15 cellular contexts compared by ENCODE assay signal in the genomic region with DNA sequence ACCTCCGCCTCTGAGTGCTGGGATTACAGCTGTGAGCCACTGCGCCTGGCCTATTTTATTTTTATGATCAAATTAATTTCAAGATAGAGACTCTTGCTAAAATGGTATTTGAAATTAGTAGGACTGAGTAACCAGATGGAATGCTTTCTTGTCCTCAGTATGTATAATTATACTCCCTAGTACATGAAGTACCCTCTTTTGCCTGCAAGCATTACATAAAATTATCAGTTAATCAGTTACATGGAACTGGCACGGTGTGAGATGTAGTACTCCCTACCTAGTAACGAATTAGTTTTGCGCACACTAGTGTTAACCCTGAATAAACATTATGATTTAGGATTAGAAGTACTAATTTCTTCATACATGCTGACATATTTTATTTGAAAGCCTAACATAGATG.
"Had no signal": no experiment of that assay in that cellular context is flagged by ENCODE, and none has a peak within 500 bp of the region (broad histone marks: within the 10 kb centered on the region; RNA-seq: fewer than 3 reads in every experiment).

No MANE protein-coding gene starts in this region.

- H3K27ac ChIP-seq: brain microvascular endothelial cell, coronary artery, testis, WERI-Rb-1 had no signal

- H3K4me1 ChIP-seq: testis had no signal

- DNase-seq: activated CD4-positive, alpha-beta T cell treated with anti-CD3 and anti-CD28 coated beads for 1 hour; activated CD4-positive, alpha-beta T cell treated with anti-CD3 and anti-CD28 coated beads, Interleukin-2, amount 50 U/mL, for 4 hours; activated naive CD8-positive, alpha-beta T cell treated with anti-CD3 and anti-CD28 coated beads, Interleukin-2, amount 10 ng/mL, durations not matched to agents 7 days and 5 days; brain microvascular endothelial cell; head of caudate nucleus; left cardiac atrium; naive thymus-derived CD4-positive, alpha-beta T cell; stimulated activated CD4-positive, alpha-beta T cell treated with anti-CD3 and anti-CD28 coated beads, Interleukin-4, amount 100 ng/mL, for 24 hours; T-helper 2 cell; testis; WERI-Rb-1 had no signal

- H3K9me3 ChIP-seq: testis had no signal

- FAIRE-seq: frontal cortex had no signal

- H3K36me3 ChIP-seq: brain microvascular endothelial cell had no signal

- H3K4me3 ChIP-seq: coronary artery, testis had no signal

- ATAC-seq: left cardiac atrium; sciatic nerve; stimulated activated effector memory CD8-positive, alpha-beta T cell treated with anti-CD3 and anti-CD28 coated beads, Interleukin-12 subunit alpha, Interleukin-12 subunit beta, amount 100 ng/mL, for 72 hours had no signal

- H3K27me3 ChIP-seq: brain microvascular endothelial cell, testis had no signal
